12 cellular contexts compared by ENCODE assay signal in the genomic region with DNA sequence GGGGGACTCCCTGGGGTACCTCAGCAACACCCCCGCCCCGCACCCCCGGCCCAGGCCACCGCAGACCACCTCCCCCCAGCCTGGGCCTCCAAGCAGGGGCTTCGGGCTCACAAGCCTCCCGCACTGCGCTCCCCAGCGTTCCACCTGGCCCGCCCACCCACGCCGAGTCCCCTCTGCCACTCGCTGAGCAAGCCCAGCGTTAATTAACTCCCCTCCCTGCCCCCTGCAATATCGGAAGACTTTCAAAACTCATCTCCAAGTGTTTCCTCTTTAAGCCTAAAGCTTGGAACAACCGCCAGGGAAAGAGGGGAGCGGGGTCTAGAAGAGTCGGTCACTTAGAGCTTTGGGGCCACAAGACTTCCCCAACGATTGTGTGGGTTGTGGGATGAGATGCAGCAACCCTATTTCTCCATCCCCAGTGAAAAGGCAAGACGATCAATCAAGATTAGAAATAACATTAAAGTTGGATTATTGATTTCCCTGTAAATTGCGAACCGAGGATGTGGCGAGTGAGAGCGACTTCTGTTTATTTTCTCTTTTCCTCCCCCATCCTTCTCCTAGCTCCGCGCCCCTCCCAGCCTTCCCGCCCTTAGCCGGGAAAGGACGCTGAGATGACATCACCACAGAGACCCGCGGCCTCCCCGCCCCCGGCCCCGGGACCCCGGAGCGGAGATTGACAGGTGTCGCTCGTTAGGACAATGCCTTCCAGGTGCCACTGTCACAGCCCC. TPM values are rescaled to one million over a fixed set of nuclear protein-coding genes. Genes with fewer than 3 reads are reported as not detected.
A peak's percentile ranks its signal among the peaks of the same experiment; 100 is the strongest.
DNase-seq lines count a peak whose midpoint lies in the region; ATAC-seq and TF ChIP-seq lines count a peak whose summit lies in the region.
"Had no signal": no experiment of that assay in that cellular context is flagged by ENCODE, and none has a peak within 500 bp of the region (broad histone marks: within the 10 kb centered on the region; RNA-seq: fewer than 3 reads in every experiment).

No MANE protein-coding gene starts in this region.

- 12 to 31% (median 25%) methylated on average over 33 to 37 of the region's 37 CpGs for WGBS in heart left ventricle, 4 donors
- WGBS in esophagus, 2 donors = 12 to 14% methylated on average over 33 to 37 of the region's 37 CpGs

- no peaks in the 10 kb centered on the region for H3K36me3 ChIP-seq in heart left ventricle
- no peaks in the 10 kb centered on the region for H3K36me3 ChIP-seq in esophagus (ENCODE audit: control insufficient read depth in 2 of 2, insufficient read depth in 2 of 2, low read length in 1 of 2)
- H3K36me3 ChIP-seq in vagina = no peaks in the 10 kb centered on the region
- H3K36me3 ChIP-seq: BLaER1 had no signal

- peaks cover 68% of the 10 kb centered on the region for H3K4me1 Mint-ChIP-seq in nephron progenitor cell

- intact Hi-C loops in heart left ventricle (cut with DNase I) = loop anchor here in 2 of 10 donors (5.0 to 10.0 kb wide), 2 partner anchors 52 to 224 kb away; no protein-coding TSS in a partner anchor
- intact Hi-C loops in Right ventricle myocardium inferior (cut with DNase I) = no loop called here
- intact Hi-C loops in vagina (cut with DNase I) = no loop called here

- H3K4me1 ChIP-seq in heart left ventricle = peaks cover 0 to 37% (median 19%) of the 10 kb centered on the region in 12 donors
- peaks cover 4 to 7% of the 10 kb centered on the region in 2 donors for H3K4me1 ChIP-seq in esophagus (ENCODE audit: control insufficient read depth in 2 of 2, insufficient read depth in 2 of 2, low read length in 1 of 2)
- peaks cover 49% of the 10 kb centered on the region for H3K4me1 ChIP-seq in vagina

- TF ChIP-seq POLR2A in heart left ventricle (IDR thresholded peaks at IDR 0.05) (no peak), vagina (IDR thresholded peaks at IDR 0.05) (no peak)

- H3K9me3 Mint-ChIP-seq in nephron progenitor cell = no peaks in the 10 kb centered on the region

- H3K27me3 Mint-ChIP-seq in nephron progenitor cell (ENCODE audit: low read depth, poor library complexity) = peaks cover 82% of the 10 kb centered on the region

- H3K27ac Mint-ChIP-seq in nephron progenitor cell = no peak overlapping the region

- H3K36me3 Mint-ChIP-seq in nephron progenitor cell (ENCODE audit: low read depth) = no peaks in the 10 kb centered on the region

- peaks cover 6 to 98% (median 64%) of the 10 kb centered on the region in 9 donors for H3K27me3 ChIP-seq in heart left ventricle
- peaks cover 11% of the 10 kb centered on the region in 2 donors for H3K27me3 ChIP-seq in esophagus (ENCODE audit: control insufficient read depth in 1 of 2, insufficient read depth in 2 of 2, low read length in 2 of 2)
- H3K27me3 ChIP-seq in vagina = no peaks in the 10 kb centered on the region
- H3K27me3 ChIP-seq: SJSA1 had no signal

- H3K4me3 Mint-ChIP-seq in nephron progenitor cell = peak overlapping the region; percentile 77

- H3K9me3 ChIP-seq in heart left ventricle = no peaks in the 10 kb centered on the region
- no peaks in the 10 kb centered on the region for H3K9me3 ChIP-seq in esophagus (ENCODE audit: control insufficient read depth in 2 of 2, insufficient read depth in 1 of 2, low read depth in 1 of 2, low read length in 1 of 2)
- no peaks in the 10 kb centered on the region for H3K9me3 ChIP-seq in vagina
- H3K9me3 ChIP-seq: SJSA1 had no signal

- DNase-seq in heart left ventricle (peak in 1 of 5 donors; percentile 64), Right ventricle myocardium inferior (ENCODE audit: missing footprints) (no peak), nephron progenitor cell (peak; percentile 60), vagina (ENCODE audit: extremely low spot score in 2 of 2) (no peak), pons (ENCODE audit: low spot score) (no peak), SKM-1 (lab: John Stamatoyannopoulos, UW; ENCODE audit: unreplicated experiment) (no peak)
- DNase-seq: stimulated activated CD4-positive, alpha-beta T cell treated with anti-CD3 and anti-CD28 coated beads, Interleukin-4, amount 100 ng/mL, for 4 hours had no signal

- TF ChIP-seq CTCF in heart left ventricle (IDR thresholded peaks at IDR 0.05) (no peak), nephron progenitor cell (IDR thresholded peaks at IDR 0.05) (no peak), vagina (IDR thresholded peaks at IDR 0.05) (no peak)

- H3K4me3 ChIP-seq in heart left ventricle (peak overlapping the region in 11 of 12 donors; percentile 29 to 70 (median 50)), esophagus (ENCODE audit: low read depth in 1 of 2, low read length in 2 of 2) (peak overlapping the region; percentile 10 to 29), vagina (peak overlapping the region; percentile 49 to 70)

- ATAC-seq in heart left ventricle = no peak
- no peak for ATAC-seq in Right ventricle myocardium inferior
- no peak for ATAC-seq in GM21576 (IDR thresholded peaks at IDR 0.05; ENCODE audit: unreplicated experiment)

- H3K27ac ChIP-seq in heart left ventricle (peak overlapping the region in 4 of 12 donors; percentile 7 to 79 (median 28)), esophagus (ENCODE audit: low read depth in 2 of 2, low read length in 1 of 2) (peak overlapping the region; percentile 8 to 29), vagina (peak overlapping the region; percentile 99)
- H3K27ac ChIP-seq: BLaER1, SJSA1 had no signal

RNA-seq across cellular contexts. Expression of gene NR2F2, which starts 30.2 kb away (rescaled TPM):
- 10 to 100 TPM; 11.9 to 22.4 (median 16.5) TPM for total RNA-seq in heart left ventricle
- polyA plus RNA-seq in heart left ventricle = 10 to 100 TPM; 11.8 to 16.1 TPM
- 14.2 TPM for total RNA-seq in Right ventricle myocardium inferior
- 1 to 10 TPM; 5.0 to 9.3 TPM for polyA plus RNA-seq in esophagus
- total RNA-seq in vagina = 39.8 TPM
- total RNA-seq: activated CD8-positive, alpha-beta memory T cell treated with anti-CD3 and anti-CD28 coated beads for 36 hours had no signal
